In the genomic region with DNA sequence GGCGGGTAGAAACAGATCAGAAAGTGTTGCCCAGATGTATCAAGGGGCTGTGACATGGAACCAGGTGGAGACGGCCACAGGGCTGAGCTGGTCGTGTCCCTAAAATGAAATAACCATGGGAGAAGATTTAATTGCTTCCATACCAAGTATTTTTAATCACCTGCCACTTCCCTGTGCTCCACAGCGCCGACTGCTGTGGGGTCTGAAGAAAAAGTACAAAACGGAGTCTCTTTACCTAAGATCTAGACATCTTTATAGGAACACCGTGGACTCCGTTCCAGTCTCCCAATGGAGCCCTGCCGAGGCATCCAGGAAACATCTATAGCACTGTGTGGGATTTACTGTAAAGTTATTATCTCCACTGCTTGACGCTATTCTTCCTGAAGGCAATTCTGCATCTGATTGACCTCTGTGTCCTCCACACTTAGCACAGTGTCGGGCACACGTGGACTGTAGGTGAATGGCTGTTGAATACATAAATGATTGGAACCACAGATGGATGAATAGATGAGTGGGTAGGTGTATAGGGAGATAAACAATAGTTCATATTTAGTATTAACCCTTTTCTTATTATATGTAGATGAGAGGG, we compare ENCODE assay signal across 9 cellular contexts. TPM values are rescaled to one million over a fixed set of nuclear protein-coding genes. Genes with fewer than 3 reads are reported as not detected.
DNase-seq lines count a peak whose midpoint lies in the region; ATAC-seq, FAIRE-seq and TF ChIP-seq lines count a peak whose summit lies in the region.
"Had no signal": no experiment of that assay in that cellular context is flagged by ENCODE, and none has a peak within 500 bp of the region (broad histone marks: within the 10 kb centered on the region; RNA-seq: fewer than 3 reads in every experiment).

No MANE protein-coding gene starts in this region.

- FAIRE-seq in urothelium cell line (lab: Jason Lieb, UNC): no peak

- peak; percentile 61 for ATAC-seq in GM21526 (IDR thresholded peaks at IDR 0.05; ENCODE audit: low FRiP score, unreplicated experiment)
- ATAC-seq in foreskin keratinocyte: no peak
- no peak for ATAC-seq in sciatic nerve
- ATAC-seq in HG03378 (IDR thresholded peaks at IDR 0.05; ENCODE audit: unreplicated experiment): no peak

- H3K4me1 ChIP-seq in foreskin keratinocyte: no peaks in the 10 kb centered on the region

- TF ChIP-seq CTCF in CD14-positive monocyte (IDR thresholded peaks at IDR 0.05) (peak; percentile 87), WERI-Rb-1 (IDR thresholded peaks at IDR 0.05; ENCODE audit: low read depth, low read length) (peak; percentile 39), foreskin keratinocyte (conservative IDR thresholded peaks at IDR 0.05) (peak; percentile 36)

- peaks cover 11% of the 10 kb centered on the region for H3K4me1 Mint-ChIP-seq in CD14-positive monocyte
- no peaks in the 10 kb centered on the region for H3K4me1 Mint-ChIP-seq in T-helper 2 cell treated with Interferon-gamma antibody and Interleukin-4, amounts not matched to agents 5 μg/mL and 100 μg/mL, for 36 hours (ENCODE audit: low read depth)

- no peak overlapping the region for H3K4me3 Mint-ChIP-seq in CD14-positive monocyte
- no peak overlapping the region for H3K4me3 Mint-ChIP-seq in T-helper 2 cell treated with Interferon-gamma antibody and Interleukin-4, amounts not matched to agents 5 μg/mL and 100 μg/mL, for 36 hours
- H3K4me3 Mint-ChIP-seq: dendritic cell treated with granulocyte-macrophage colony-stimulating factor and Interleukin-4, amounts not matched to agents 40 ng/mL and 50 ng/mL, for 4 days had no signal

- H3K27ac Mint-ChIP-seq in CD14-positive monocyte: no peak overlapping the region
- no peak overlapping the region for H3K27ac Mint-ChIP-seq in T-helper 2 cell treated with Interferon-gamma antibody and Interleukin-4, amounts not matched to agents 5 μg/mL and 100 μg/mL, for 36 hours
- H3K27ac Mint-ChIP-seq: dendritic cell treated with granulocyte-macrophage colony-stimulating factor and Interleukin-4, amounts not matched to agents 40 ng/mL and 50 ng/mL, for 4 days had no signal

- H3K4me3 ChIP-seq in WERI-Rb-1 (ENCODE audit: low read depth, low read length): no peak overlapping the region

- intact Hi-C loops in CD14-positive monocyte (cut with micrococcal nuclease): no loop called here
- intact Hi-C loops in sciatic nerve (cut with DNase I): no loop called here

- no peaks in the 10 kb centered on the region for H3K36me3 Mint-ChIP-seq in CD14-positive monocyte
- no peaks in the 10 kb centered on the region for H3K36me3 Mint-ChIP-seq in T-helper 2 cell treated with Interferon-gamma antibody and Interleukin-4, amounts not matched to agents 5 μg/mL and 100 μg/mL, for 36 hours (ENCODE audit: low read depth)

- DNase-seq in CD14-positive monocyte (ENCODE audit: low spot score) (no peak), WERI-Rb-1 (no peak), foreskin keratinocyte (no peak), urothelium cell line (ENCODE audit: low spot score) (peak; percentile 40), sciatic nerve (ENCODE audit: low spot score) (no peak)
- no peak for DNase-seq in T-helper 2 cell treated with Interferon-gamma antibody and Interleukin-4, amounts not matched to agents 5 μg/mL and 100 μg/mL, for 36 hours (ENCODE audit: low spot score)

- no peak overlapping the region for H3K27ac ChIP-seq in WERI-Rb-1
- no peak overlapping the region for H3K27ac ChIP-seq in foreskin keratinocyte

- no peaks in the 10 kb centered on the region for H3K36me3 ChIP-seq in WERI-Rb-1

- H3K9me3 Mint-ChIP-seq in CD14-positive monocyte: no peaks in the 10 kb centered on the region
- H3K9me3 Mint-ChIP-seq in T-helper 2 cell treated with Interferon-gamma antibody and Interleukin-4, amounts not matched to agents 5 μg/mL and 100 μg/mL, for 36 hours: no peaks in the 10 kb centered on the region
- H3K9me3 Mint-ChIP-seq: dendritic cell treated with granulocyte-macrophage colony-stimulating factor and Interleukin-4, amounts not matched to agents 40 ng/mL and 50 ng/mL, for 4 days had no signal

- H3K27me3 ChIP-seq in WERI-Rb-1 (ENCODE audit: insufficient read depth, low read depth, severe bottlenecking) (peaks cover 34% of the 10 kb centered on the region), foreskin keratinocyte (no peaks in the 10 kb centered on the region)

- no peaks in the 10 kb centered on the region for H3K9me3 ChIP-seq in WERI-Rb-1 (ENCODE audit: severe bottlenecking)

- H3K27me3 Mint-ChIP-seq in CD14-positive monocyte (ENCODE audit: low read depth in 3 of 3): peaks cover 0 to 2% (median 1%) of the 10 kb centered on the region in 3 donors
- H3K27me3 Mint-ChIP-seq in T-helper 2 cell treated with Interferon-gamma antibody and Interleukin-4, amounts not matched to agents 5 μg/mL and 100 μg/mL, for 36 hours (ENCODE audit: low read depth): peaks cover 34% of the 10 kb centered on the region

RNA-seq across cellular contexts. Expression of gene GYPC, which starts 21.6 kb away (rescaled TPM):
- polyA plus RNA-seq in CD14-positive monocyte (10 to 100 TPM; 20.0 to 21.7 TPM), foreskin keratinocyte (0.03 TPM in 1 of 2 replicates, not detected in the other)
- total RNA-seq in foreskin keratinocyte (not detected in 2 replicates), sciatic nerve (89.2 TPM)

Comparison
In these comparisons a context has a peak if more than half of its experiments do, and no peak if none do; other contexts are left out.
1. CTCF ChIP-seq: peak in every context shown above with its lines; median percentile 87 in CD14-positive monocyte; 39 in WERI-Rb-1; 36 in foreskin keratinocyte.
2. RNA of gene GYPC, which starts 21.6 kb away (total RNA-seq): 89.2 TPM in sciatic nerve (single experiment); not detected in foreskin keratinocyte; every median in the first group is over 10 times any median in the second.